In the genomic region with DNA sequence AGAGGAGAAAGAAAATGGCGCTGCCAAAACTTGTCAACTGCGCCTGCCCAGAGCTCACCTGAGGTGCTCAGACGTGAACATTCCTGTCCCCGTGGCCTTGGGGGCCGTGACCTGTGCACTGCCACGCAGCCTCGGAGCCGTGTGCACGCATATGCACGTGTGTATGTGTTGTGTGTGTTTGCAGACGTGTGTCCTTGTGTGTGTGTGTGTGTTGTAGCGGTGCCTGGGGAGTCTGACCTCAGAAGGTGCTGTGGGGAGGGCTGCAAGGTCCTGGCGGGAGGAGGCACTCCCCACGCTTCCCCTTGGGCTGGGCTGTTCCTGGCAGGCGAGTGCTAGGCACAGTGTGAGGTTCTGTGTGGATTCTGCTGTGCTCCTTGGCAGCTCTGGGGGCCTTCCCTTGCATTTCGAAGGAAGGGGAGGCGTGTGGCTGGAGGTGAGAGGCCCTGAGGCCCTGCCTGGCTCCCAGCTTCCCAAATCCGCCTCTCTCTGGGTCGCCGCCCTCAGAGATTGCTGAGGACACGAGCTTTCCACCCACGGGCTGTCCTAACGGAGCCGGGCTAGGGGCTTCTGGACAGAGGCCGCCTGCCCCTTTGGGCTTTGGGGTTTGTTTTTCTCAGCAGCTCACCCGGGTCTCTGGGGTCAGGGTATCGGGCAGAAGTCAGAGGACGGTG, we compare ENCODE assay signal across 15 cellular contexts. TPM values are rescaled to one million over a fixed set of nuclear protein-coding genes. Genes with fewer than 3 reads are reported as not detected.
DNase-seq lines count a peak whose midpoint lies in the region; ATAC-seq, FAIRE-seq and TF ChIP-seq lines count a peak whose summit lies in the region.
"Had no signal": no experiment of that assay in that cellular context is flagged by ENCODE, and none has a peak within 500 bp of the region (broad histone marks: within the 10 kb centered on the region; RNA-seq: fewer than 3 reads in every experiment).

No MANE protein-coding gene starts in this region.

- H3K4me1 ChIP-seq in cardiac muscle cell (ENCODE audit: low read depth) = peaks cover 24% of the 10 kb centered on the region
- peaks cover 3 to 82% (median 51%) of the 10 kb centered on the region in 12 donors for H3K4me1 ChIP-seq in heart left ventricle

- no peaks in the 10 kb centered on the region for H3K9me3 Mint-ChIP-seq in stimulated activated memory B cell treated with anti-CD40 and anti-IgM and Interleukin-4, amounts not matched to agents 10 μg/mL and 1 μg/mL and 100 μg/mL, for 72 hours
- H3K9me3 Mint-ChIP-seq: type B pancreatic cell had no signal

- H3K27me3 ChIP-seq in cardiac muscle cell (no peaks in the 10 kb centered on the region), heart left ventricle (no peaks in the 10 kb centered on the region)

- H3K4me3 ChIP-seq in cardiac muscle cell (no peak overlapping the region), heart left ventricle (peak overlapping the region in 10 of 12 donors; percentile 26 to 99 (median 94))

- no peak overlapping the region for H3K4me3 Mint-ChIP-seq in stimulated activated memory B cell treated with anti-CD40 and anti-IgM and Interleukin-4, amounts not matched to agents 10 μg/mL and 1 μg/mL and 100 μg/mL, for 72 hours
- H3K4me3 Mint-ChIP-seq: activated CD4-positive, alpha-beta T cell treated with anti-CD3 and anti-CD28 coated beads for 36 hours; type B pancreatic cell had no signal

- H3K27ac Mint-ChIP-seq in stimulated activated memory B cell treated with anti-CD40 and anti-IgM and Interleukin-4, amounts not matched to agents 10 μg/mL and 1 μg/mL and 100 μg/mL, for 72 hours = no peak overlapping the region
- H3K27ac Mint-ChIP-seq: activated CD4-positive, alpha-beta T cell treated with anti-CD3 and anti-CD28 coated beads for 36 hours; type B pancreatic cell had no signal

- H3K27ac ChIP-seq in cardiac muscle cell = peak overlapping the region; percentile 29
- peak overlapping the region; percentile 31 to 99 (median 96) for H3K27ac ChIP-seq in heart left ventricle
- H3K27ac ChIP-seq: HL-60 had no signal

- no peaks in the 10 kb centered on the region for H3K9me3 ChIP-seq in cardiac muscle cell (ENCODE audit: low read depth)
- H3K9me3 ChIP-seq in heart left ventricle = no peaks in the 10 kb centered on the region
- H3K9me3 ChIP-seq: HAP-1 had no signal

- DNase-seq in cardiac muscle cell (ENCODE audit: low read depth in 1 of 2, low spot score in 1 of 2) = no peak
- no peak for DNase-seq in cardiac septum (ENCODE audit: low spot score)
- peak in 1 of 5 donors; percentile 50 for DNase-seq in heart left ventricle
- no peak for DNase-seq in D721Med (ENCODE audit: insufficient read length, low spot score)
- no peak for DNase-seq in amygdala (lab: John Stamatoyannopoulos, UW)
- DNase-seq: activated CD4-positive, alpha-beta T cell treated with anti-CD3 and anti-CD28 coated beads for 36 hours; activated T-cell treated with anti-CD3 and anti-CD28 coated beads, Interleukin-2, amount 50 U/mL, for 48 hours; NCI-H1930; NCI-H526; stimulated activated CD4-positive, alpha-beta T cell treated with anti-CD3 and anti-CD28 coated beads, Interleukin-2, amount 100 ng/mL, for 24 hours had no signal

- peaks cover 25% of the 10 kb centered on the region for H3K36me3 Mint-ChIP-seq in stimulated activated memory B cell treated with anti-CD40 and anti-IgM and Interleukin-4, amounts not matched to agents 10 μg/mL and 1 μg/mL and 100 μg/mL, for 72 hours
- H3K36me3 Mint-ChIP-seq: type B pancreatic cell had no signal

- peaks cover 44% of the 10 kb centered on the region for H3K4me1 Mint-ChIP-seq in stimulated activated memory B cell treated with anti-CD40 and anti-IgM and Interleukin-4, amounts not matched to agents 10 μg/mL and 1 μg/mL and 100 μg/mL, for 72 hours

- WGBS in heart left ventricle, 4 donors = 51 to 63% (median 56%) methylated on average over 19 to 28 of the region's 28 CpGs

- TF ChIP-seq CTCF in cardiac muscle cell (IDR thresholded peaks at IDR 0.05; ENCODE audit: low read depth, low read length) (no peak), heart left ventricle (IDR thresholded peaks at IDR 0.05) (no peak), D721Med (IDR thresholded peaks at IDR 0.05; ENCODE audit: insufficient read depth, missing control alignments) (no peak)

- intact Hi-C loops in cardiac septum (cut with DNase I) = no loop called here
- intact Hi-C loops in heart left ventricle (cut with DNase I) = no loop called here

- ATAC-seq in heart left ventricle = no peak
- no peak for ATAC-seq in stimulated activated memory B cell treated with anti-CD40 and anti-IgM and Interleukin-4, amounts not matched to agents 10 μg/mL and 1 μg/mL and 100 μg/mL, for 72 hours
- ATAC-seq: activated CD4-positive, alpha-beta T cell treated with anti-CD3 and anti-CD28 coated beads for 36 hours had no signal

- FAIRE-seq in D721Med (lab: Jason Lieb, UNC) = no peak

- TF ChIP-seq POLR2A in heart left ventricle (IDR thresholded peaks at IDR 0.05) = no peak

- H3K36me3 ChIP-seq in cardiac muscle cell (peaks cover 5% of the 10 kb centered on the region), heart left ventricle (peaks cover 0 to 49% (median 21%) of the 10 kb centered on the region in 9 donors)

- H3K27me3 Mint-ChIP-seq in stimulated activated memory B cell treated with anti-CD40 and anti-IgM and Interleukin-4, amounts not matched to agents 10 μg/mL and 1 μg/mL and 100 μg/mL, for 72 hours = no peaks in the 10 kb centered on the region
- H3K27me3 Mint-ChIP-seq: activated CD4-positive, alpha-beta T cell treated with anti-CD3 and anti-CD28 coated beads for 36 hours had no signal

RNA-seq across cellular contexts. Expression of a gene that starts 4.5 kb away (rescaled TPM):
- total RNA-seq in cardiac muscle cell (826 and 1,015 TPM in 2 replicates), cardiac septum (1,183 TPM), heart left ventricle (1,000 to 10,000 TPM; 1,160 to 2,590 (median 1,462) TPM)
- polyA plus RNA-seq in cardiac muscle cell (976 and 1,204 TPM in 2 replicates), heart left ventricle (1,000 to 10,000 TPM in 1 of 2 donors, 100 to 1,000 TPM in 1; 727 to 2,989 TPM)

RNA-seq across cellular contexts. Expression of a gene that starts 12.8 kb away (rescaled TPM):
- 1.0 and 2.3 TPM in 2 replicates for total RNA-seq in cardiac muscle cell
- polyA plus RNA-seq in cardiac muscle cell = 0.34 and 0.46 TPM in 2 replicates
- total RNA-seq in cardiac septum = 12.0 TPM
- 10 to 100 TPM in 7 of 9 donors, 1 to 10 TPM in 2; 4.1 to 27.4 (median 15.4) TPM for total RNA-seq in heart left ventricle
- polyA plus RNA-seq in heart left ventricle = 10 to 100 TPM in 1 of 2 donors, 1 to 10 TPM in 1; 4.8 to 22.4 TPM

RNA-seq across cellular contexts. Expression of a gene that starts 33.0 kb away (rescaled TPM):
- total RNA-seq in cardiac muscle cell = not detected in 2 replicates
- 0.39 TPM in 1 of 2 replicates, not detected in the other for polyA plus RNA-seq in cardiac muscle cell
- total RNA-seq in cardiac septum = 0.43 TPM
- total RNA-seq in heart left ventricle = 1 to 10 TPM in 2 of 9 donors, under 1 TPM in 2, not detected in 5; 0.40 to 3.0 (median 0.87) TPM
- under 1 TPM; 0.12 to 0.34 TPM for polyA plus RNA-seq in heart left ventricle
- total RNA-seq: LHCN-M2 had no signal

RNA-seq across cellular contexts. Expression of a gene that starts 45.3 kb away (rescaled TPM):
- total RNA-seq in cardiac muscle cell (205 and 247 TPM in 2 replicates), cardiac septum (78.2 TPM), heart left ventricle (100 to 1,000 TPM in 3 of 9 donors, 10 to 100 TPM in 6; 61.9 to 200 (median 84.6) TPM)
- polyA plus RNA-seq in cardiac muscle cell (205 and 207 TPM in 2 replicates), heart left ventricle (100 to 1,000 TPM; 122 to 148 TPM)

RNA-seq across cellular contexts. Expression of a gene that starts 56.4 kb away (rescaled TPM):
- total RNA-seq in cardiac muscle cell (82.6 and 121 TPM in 2 replicates), cardiac septum (37.3 TPM), heart left ventricle (10 to 100 TPM; 32.0 to 78.0 (median 41.5) TPM)
- polyA plus RNA-seq in cardiac muscle cell (103 and 120 TPM in 2 replicates), heart left ventricle (10 to 100 TPM; 38.8 to 75.2 TPM)
